In the genomic region with DNA sequence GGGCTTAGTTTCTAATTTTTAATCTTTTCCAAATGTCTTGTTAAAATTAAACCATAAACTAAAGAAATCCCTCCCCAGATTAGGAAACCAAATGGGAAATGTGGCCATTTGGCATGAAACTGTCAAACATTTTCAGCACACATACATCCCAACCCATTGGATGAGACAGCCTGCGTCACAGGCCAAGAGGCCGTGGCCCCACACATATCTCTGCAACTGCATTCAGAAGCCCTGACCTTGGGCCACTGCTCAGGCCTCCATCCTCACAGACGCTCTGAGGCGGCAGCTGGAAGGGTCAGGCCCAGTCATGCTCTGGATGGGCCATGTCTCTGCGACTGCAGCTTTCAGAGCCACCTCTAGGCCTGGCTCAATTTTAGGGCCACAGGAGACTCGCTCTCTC, we compare ENCODE assay signal across 15 cellular contexts.
A peak's percentile ranks its signal among the peaks of the same experiment; 100 is the strongest.
DNase-seq lines count a peak whose midpoint lies in the region; ATAC-seq, FAIRE-seq and TF ChIP-seq lines count a peak whose summit lies in the region.
"Had no signal": no experiment of that assay in that cellular context is flagged by ENCODE, and none has a peak within 500 bp of the region (broad histone marks: within the 10 kb centered on the region; RNA-seq: fewer than 3 reads in every experiment).

No MANE protein-coding gene starts in this region.

- peaks cover 3 to 7% of the 10 kb centered on the region in 2 donors for H3K36me3 Mint-ChIP-seq in CD14-positive monocyte
- H3K36me3 Mint-ChIP-seq in endothelial cell (ENCODE audit: low read depth, unreplicated experiment): no peaks in the 10 kb centered on the region

- H3K4me1 Mint-ChIP-seq in CD14-positive monocyte: peaks cover 33% of the 10 kb centered on the region
- no peaks in the 10 kb centered on the region for H3K4me1 Mint-ChIP-seq in endothelial cell (ENCODE audit: unreplicated experiment)

- CTCF ChIA-PET in AG04450 (lab: Charles Lee): interaction anchor here (1.1 kb wide), 1 partner anchor 114 kb away, joined by 4 read pairs; the partner anchor contains the start of gene THBS1
- CTCF ChIA-PET in K562 (lab: Yijun Ruan, JAX; ENCODE audit: low intra/inter-chr PET ratio): no interaction called here

- no peaks in the 10 kb centered on the region; the same call in 1 of the 2 replicates for H3K9me3 ChIP-seq in AG04450 (ENCODE audit: control insufficient read depth, insufficient read depth, low read length)
- H3K9me3 ChIP-seq in K562 (replicated peaks; ENCODE audit: control insufficient read depth, insufficient read depth, low read depth, low read length): no peaks in the 10 kb centered on the region
- H3K9me3 ChIP-seq in right cardiac atrium (ENCODE audit: control insufficient read depth, low read length): no peaks in the 10 kb centered on the region
- H3K9me3 ChIP-seq in psoas muscle: no peaks in the 10 kb centered on the region
- H3K9me3 ChIP-seq in tibial artery: no peaks in the 10 kb centered on the region

- no peak overlapping the region for H3K9ac ChIP-seq in K562 (ENCODE audit: insufficient read depth in 1 of 2, low read depth in 2 of 2, low read length in 2 of 2)

- H3K4me3 ChIP-seq in AG04450 (ENCODE audit: low read depth, low read length) (no peak overlapping the region), K562 (no peak overlapping the region), right cardiac atrium (ENCODE audit: low read length) (no peak overlapping the region), psoas muscle (no peak overlapping the region), tibial artery (no peak overlapping the region)
- H3K4me3 ChIP-seq: ascending aorta had no signal

- ATAC-seq in K562: peak; percentile 53
- ATAC-seq in right cardiac atrium: peak; percentile 87 to 92
- ATAC-seq in psoas muscle: peak; percentile 24 to 57 (median 39)
- ATAC-seq: activated T-cell treated with anti-CD3 and anti-CD28 coated beads, Interleukin-2, amount 50 U/mL, for 72 hours had no signal

- peaks cover 0 to 9% (median 2%) of the 10 kb centered on the region in 7 donors for H3K9me3 Mint-ChIP-seq in CD14-positive monocyte
- H3K9me3 Mint-ChIP-seq in endothelial cell (ENCODE audit: unreplicated experiment): no peaks in the 10 kb centered on the region
- H3K9me3 Mint-ChIP-seq: T-helper 1 cell treated with Interleukin-12 subunit alpha and Interleukin-12 subunit beta and Interleukin-4 antibody, amounts not matched to agents 30 μg/mL and 1 μg/mL, for 36 hours had no signal

- in situ Hi-C loops in K562 (cut with MboI): no loop called here

- H3K27ac ChIP-seq in AG04450 (ENCODE audit: low read depth, low read length): peak overlapping the region; percentile 40
- no peak overlapping the region for H3K27ac ChIP-seq in K562 (ENCODE audit: extremely low read depth, low read depth, low read length)
- no peak overlapping the region for H3K27ac ChIP-seq in right cardiac atrium (ENCODE audit: low read length)
- no peak overlapping the region for H3K27ac ChIP-seq in psoas muscle
- H3K27ac ChIP-seq in tibial artery: no peak overlapping the region

- H3K4me3 Mint-ChIP-seq in CD14-positive monocyte: no peak overlapping the region
- no peak overlapping the region for H3K4me3 Mint-ChIP-seq in endothelial cell (ENCODE audit: unreplicated experiment)
- H3K4me3 Mint-ChIP-seq: activated T-cell treated with anti-CD3 and anti-CD28 coated beads, Interleukin-2, amount 50 U/mL, for 72 hours; T-helper 1 cell treated with Interleukin-12 subunit alpha and Interleukin-12 subunit beta and Interleukin-4 antibody, amounts not matched to agents 30 μg/mL and 1 μg/mL, for 36 hours had no signal

- no peaks in the 10 kb centered on the region for H3K9me1 ChIP-seq in K562 (ENCODE audit: control insufficient read depth, insufficient read depth, low read length)

- DNase-seq in AG04450 (ENCODE audit: low read depth, low spot score) (no peak), K562 (ENCODE audit: extremely low read depth in 1 of 4, low spot score in 3 of 4) (peak in 2 of 4 experiments; percentile 28 to 40), right cardiac atrium (peak; percentile 81 to 91 (median 88)), psoas muscle (peak; percentile 62 to 75), RPMI8226 (no peak), CD14-positive monocyte (ENCODE audit: low spot score) (no peak), tibial artery (no peak), endothelial cell (ENCODE audit: low spot score) (no peak)
- DNase-seq: activated CD4-positive, alpha-beta T cell treated with anti-CD3 and anti-CD28 coated beads, Interleukin-2, amount 50 U/mL, for 1 hour; activated T-cell treated with anti-CD3 and anti-CD28 coated beads, Interleukin-2, amount 50 U/mL, for 72 hours; hippocampal formation; NCI-H1436 treated with DMSO at 0.1 percent for 48 hours; NCI-H524 had no signal

- no peak overlapping the region for H3K27ac Mint-ChIP-seq in CD14-positive monocyte
- H3K27ac Mint-ChIP-seq in endothelial cell (ENCODE audit: unreplicated experiment): no peak overlapping the region
- H3K27ac Mint-ChIP-seq: activated T-cell treated with anti-CD3 and anti-CD28 coated beads, Interleukin-2, amount 50 U/mL, for 72 hours; T-helper 1 cell treated with Interleukin-12 subunit alpha and Interleukin-12 subunit beta and Interleukin-4 antibody, amounts not matched to agents 30 μg/mL and 1 μg/mL, for 36 hours had no signal

- TF ChIP-seq RAD21 in K562 (CRISPR knock-in tag; conservative IDR thresholded peaks at IDR 0.05 in 1 of 2, IDR thresholded peaks at IDR 0.05 in 1 of 2): no peak

- TF ChIP-seq EP300 in K562 (IDR thresholded peaks at IDR 0.05; ENCODE audit: low read length): no peak

- no peak for FAIRE-seq in K562 (lab: Jason Lieb, UNC)

- H3K27me3 Mint-ChIP-seq in CD14-positive monocyte (ENCODE audit: low read depth in 3 of 3): no peaks in the 10 kb centered on the region
- H3K27me3 Mint-ChIP-seq in endothelial cell (ENCODE audit: unreplicated experiment): peaks cover 2% of the 10 kb centered on the region

- WGBS in K562 (ENCODE audit: insufficient coverage, low coverage, missing lambda C conversion rate): 25% methylated on average over 6 of the region's 6 CpGs
- WGBS in right cardiac atrium: 69% methylated on average over 6 of the region's 6 CpGs
- 37 to 66% (median 43%) methylated on average over 6 of the region's 6 CpGs for WGBS in psoas muscle, 3 donors

- BruUV-seq in K562 (replicated peaks; lab: Mats Ljungman, UMichigan): no TSS peak

- no peak for TF ChIP-seq POLR2A in K562 (conservative IDR thresholded peaks at IDR 0.05)

- peak overlapping the region; percentile 34; the same call in 1 of the 2 replicates for H2AFZ ChIP-seq in K562 (ENCODE audit: low read depth, low read length)

- TF ChIP-seq CTCF in AG04450 (IDR thresholded peaks at IDR 0.05; ENCODE audit: low read depth, low read length) (no peak), K562 (IDR thresholded peaks at IDR 0.05 in 2 of 3, conservative IDR thresholded peaks at IDR 0.05 in 1 of 3; ENCODE audit: insufficient read depth in 2 of 3, low read depth in 1 of 3, low read length in 3 of 3) (no peak), psoas muscle (IDR thresholded peaks at IDR 0.05) (no peak), CD14-positive monocyte (IDR thresholded peaks at IDR 0.05) (no peak), tibial artery (IDR thresholded peaks at IDR 0.05) (no peak), endothelial cell (IDR thresholded peaks at IDR 0.05; ENCODE audit: unreplicated experiment) (no peak)

- intact Hi-C loops in K562 (cut with micrococcal nuclease) (no loop called here), right cardiac atrium (cut with DNase I) (no loop called here), psoas muscle (cut with DNase I) (no loop called here), CD14-positive monocyte (cut with micrococcal nuclease) (loop anchor here (5.0 to 10.0 kb wide), 4 partner anchors 39 to 108 kb away; no protein-coding TSS in a partner anchor), tibial artery (cut with DNase I; ENCODE audit: low total_unique reads) (no loop called here)

- no peak overlapping the region for H3K4me2 ChIP-seq in K562 (ENCODE audit: insufficient read depth, low read length)

- no peaks in the 10 kb centered on the region for H3K36me3 ChIP-seq in K562 (ENCODE audit: control insufficient read depth, insufficient read depth, low read length)
- H3K36me3 ChIP-seq in psoas muscle (ENCODE audit: insufficient read depth in 1 of 2, low read depth in 1 of 2): no peaks in the 10 kb centered on the region
- no peaks in the 10 kb centered on the region for H3K36me3 ChIP-seq in tibial artery
- H3K36me3 ChIP-seq: ascending aorta had no signal

- H3K79me2 ChIP-seq in K562 (ENCODE audit: control insufficient read depth, insufficient read depth, low read length): no peaks in the 10 kb centered on the region

- H3K4me1 ChIP-seq in K562 (replicated peaks in 1 of 2; ENCODE audit: control insufficient read depth in 2 of 2, insufficient read depth in 2 of 2, low read length in 2 of 2) (peaks cover 0 to 14% of the 10 kb centered on the region in 2 experiments; a peak in 4 of 5 replicates), right cardiac atrium (ENCODE audit: control insufficient read depth, insufficient read depth, low read length) (peaks cover 3% of the 10 kb centered on the region), psoas muscle (no peaks in the 10 kb centered on the region), tibial artery (peaks cover 0 to 18% (median 4%) of the 10 kb centered on the region in 4 donors)
- H3K4me1 ChIP-seq: ascending aorta had no signal

- H4K20me1 ChIP-seq in K562 (replicated peaks; ENCODE audit: control insufficient read depth, insufficient read depth, low read length): no peaks in the 10 kb centered on the region

- H3K27me3 ChIP-seq in AG04450 (ENCODE audit: control insufficient read depth, insufficient read depth, low read length): no peaks in the 10 kb centered on the region
- H3K27me3 ChIP-seq in K562 (ENCODE audit: control insufficient read depth in 2 of 2, insufficient read depth in 2 of 2, low read length in 2 of 2): no peaks in the 10 kb centered on the region
- H3K27me3 ChIP-seq in right cardiac atrium (ENCODE audit: control insufficient read depth, insufficient read depth): no peaks in the 10 kb centered on the region
- H3K27me3 ChIP-seq in psoas muscle (ENCODE audit: insufficient read depth in 3 of 3, low read length in 2 of 3): no peaks in the 10 kb centered on the region
- H3K27me3 ChIP-seq in tibial artery: no peaks in the 10 kb centered on the region
- H3K27me3 ChIP-seq: ascending aorta had no signal

- POLR2A ChIA-PET in AG04450 (lab: Yijun Ruan, JAX) (interaction anchor here (1.2 kb wide), 1 partner anchor 114 kb away, joined by 5 read pairs; the partner anchor contains the start of gene THBS1), K562 (lab: Yijun Ruan, JAX) (interaction anchor here (0.6 to 3.6 kb wide), 6 partner anchors 10 to 775 kb away, joined by 3 to 11 read pairs (median 3); no protein-coding TSS in a partner anchor)

TF ChIP-seq in K562, 482 proteins besides CTCF, POLR2A, EP300 and RAD21:
- TF ChIP-seq SMC3 (conservative IDR thresholded peaks at IDR 0.05; ENCODE audit: insufficient read depth, low read depth, low read length) (no peak), CBFA2T3 (IDR thresholded peaks at IDR 0.05) (0 out of 2 replicates have a peak, but pooled peaks have one; percentile 6)

Comparison
In these comparisons a context has a peak if more than half of its experiments do, and no peak if none do; other contexts are left out.
1. DNase-seq: peak in right cardiac atrium (3 of 3) and psoas muscle (2 of 2); none in AG04450 (single experiment), RPMI8226 (single experiment), CD14-positive monocyte (single experiment), tibial artery (0 of 2) and endothelial cell (single experiment).
2. ATAC-seq: peak in every context shown above with its lines; median percentile 90 in right cardiac atrium; 53 in K562; 39 in psoas muscle.
3. intact Hi-C loops: an anchor here in CD14-positive monocyte (5.0 to 10.0 kb wide); none called in K562, right cardiac atrium, psoas muscle and tibial artery.